In genomic region chr1:205813755-205814058, GRCh38 we compare ENCODE assay signal across 9 cellular contexts. TPM values are rescaled to one million over a fixed set of nuclear protein-coding genes. Genes with fewer than 3 reads are reported as not detected.
DNase-seq lines count a peak whose midpoint lies in the region; ATAC-seq and TF ChIP-seq lines count a peak whose summit lies in the region.
"Had no signal": no experiment of that assay in that cellular context is flagged by ENCODE, and none has a peak within 500 bp of the region (broad histone marks: within the 10 kb centered on the region; RNA-seq: fewer than 3 reads in every experiment).

No MANE protein-coding gene starts in this region.

- peaks cover 0 to 44% (median 28%) of the 10 kb centered on the region in 12 donors for H3K4me1 ChIP-seq in heart left ventricle
- peaks cover 23 to 45% of the 10 kb centered on the region in 2 donors for H3K4me1 ChIP-seq in adrenal gland (replicated peaks in 1 of 2)
- peaks cover 0 to 20% (median 14%) of the 10 kb centered on the region in 4 donors for H3K4me1 ChIP-seq in liver (ENCODE audit: control insufficient read depth in 4 of 4, insufficient read depth in 4 of 4, low read length in 3 of 4)
- peaks cover 21 to 43% of the 10 kb centered on the region in 2 donors for H3K4me1 ChIP-seq in thoracic aorta (ENCODE audit: control insufficient read depth in 1 of 2, low read depth in 2 of 2)

- no peak for TF ChIP-seq CTCF in heart left ventricle (IDR thresholded peaks at IDR 0.05)
- no peak for TF ChIP-seq CTCF in adrenal gland (IDR thresholded peaks at IDR 0.05)
- no peak for TF ChIP-seq CTCF in liver (IDR thresholded peaks at IDR 0.05; ENCODE audit: low read depth, low read length, missing input control)
- no peak for TF ChIP-seq CTCF in thoracic aorta (IDR thresholded peaks at IDR 0.05)
- no peak for TF ChIP-seq CTCF in GM10248 (IDR thresholded peaks at IDR 0.05; ENCODE audit: control extremely low read depth, extremely low read depth, low read depth, missing control alignments)

- no peak for TF ChIP-seq RAD21 in liver (IDR thresholded peaks at IDR 0.05)

- ATAC-seq in heart left ventricle, result peak in 1 of 4 donors; percentile 14
- ATAC-seq in thoracic aorta (ENCODE audit: insufficient number of reproducible peaks, low FRiP score, low read depth), result no peak
- no peak for ATAC-seq in GM18511 (IDR thresholded peaks at IDR 0.05; ENCODE audit: unreplicated experiment)
- no peak for ATAC-seq in HG02571 (IDR thresholded peaks at IDR 0.05; ENCODE audit: unreplicated experiment)

- H3K9ac ChIP-seq in liver (ENCODE audit: low read depth in 1 of 2, low read length in 2 of 2), result peak overlapping the region; percentile 15 to 29

- POLR2A ChIA-PET in GM10248 (lab: Yijun Ruan, JAX), result no interaction called here

- H3K36me3 ChIP-seq in heart left ventricle, result peaks cover 0 to 21% (median 12%) of the 10 kb centered on the region in 9 donors
- H3K36me3 ChIP-seq in adrenal gland (replicated peaks in 1 of 2), result peaks cover 0 to 9% of the 10 kb centered on the region in 2 donors
- H3K36me3 ChIP-seq in liver (ENCODE audit: control insufficient read depth in 4 of 4, insufficient read depth in 3 of 4, low read depth in 1 of 4, low read length in 3 of 4), result no peaks in the 10 kb centered on the region
- H3K36me3 ChIP-seq in thoracic aorta, result no peaks in the 10 kb centered on the region

- peak overlapping the region; percentile 63 to 95 (median 80) for H3K4me3 ChIP-seq in heart left ventricle
- peak overlapping the region; percentile 61 to 93 (median 84) for H3K4me3 ChIP-seq in adrenal gland
- peak overlapping the region; percentile 71 to 81 (median 78) for H3K4me3 ChIP-seq in liver (ENCODE audit: low read depth in 1 of 3, low read length in 3 of 3)
- peak overlapping the region; percentile 90 for H3K4me3 ChIP-seq in thoracic aorta

- peak overlapping the region; percentile 27 to 97 (median 92) for H3K27ac ChIP-seq in heart left ventricle
- H3K27ac ChIP-seq in adrenal gland, result peak overlapping the region in 4 of 5 donors; percentile 52 to 91 (median 84)
- H3K27ac ChIP-seq in liver (ENCODE audit: low read depth in 1 of 2, low read length in 2 of 2), result peak overlapping the region; percentile 74 to 79
- peak overlapping the region; percentile 84 to 93 for H3K27ac ChIP-seq in thoracic aorta

- 3 to 5% (median 4%) methylated on average over 13 to 14 of the region's 14 CpGs for WGBS in heart left ventricle, 4 donors
- WGBS in adrenal gland, 4 donors, result 4 to 7% (median 5%) methylated on average over 10 to 14 of the region's 14 CpGs
- 11% methylated on average over 14 of the region's 14 CpGs for WGBS in liver

- CTCF ChIA-PET in GM10248 (lab: Yijun Ruan, JAX), result no interaction called here

- DNase-seq in heart left ventricle, result peak in 1 of 5 donors; percentile 71
- DNase-seq in cardiac septum (ENCODE audit: low spot score), result no peak
- no peak for DNase-seq in adrenal gland
- DNase-seq in thoracic aorta (ENCODE audit: low spot score), result peak; percentile 28
- no peak for DNase-seq in GM10248 (ENCODE audit: extremely low spot score)

- H3K9me3 ChIP-seq in heart left ventricle (no peaks in the 10 kb centered on the region), adrenal gland (replicated peaks in 1 of 3) (no peaks in the 10 kb centered on the region), liver (ENCODE audit: control insufficient read depth in 4 of 4, low read length in 3 of 4) (no peaks in the 10 kb centered on the region), thoracic aorta (no peaks in the 10 kb centered on the region)

- intact Hi-C loops in heart left ventricle (cut with DNase I) (loop anchor here in 8 of 10 donors (1.0 to 5.0 kb wide), 9 partner anchors 37 to 164 kb away; partner anchors contain the start of genes NUCKS1 (in 2 of the 8), PM20D1 (in 2 of the 8) and RAB29 (in 1 of the 8)), cardiac septum (cut with DNase I) (loop anchor here (5.0 kb wide), 2 partner anchors 66 to 99 kb away; no protein-coding TSS in a partner anchor), adrenal gland (cut with DNase I) (no loop called here)

- TF ChIP-seq POLR2A in heart left ventricle (IDR thresholded peaks at IDR 0.05) (no peak), adrenal gland (IDR thresholded peaks at IDR 0.05) (no peak)

- no peaks in the 10 kb centered on the region for H3K27me3 ChIP-seq in heart left ventricle
- H3K27me3 ChIP-seq in adrenal gland, result no peaks in the 10 kb centered on the region
- H3K27me3 ChIP-seq in liver (ENCODE audit: control insufficient read depth in 4 of 4, insufficient read depth in 4 of 4, low read length in 3 of 4), result no peaks in the 10 kb centered on the region
- no peaks in the 10 kb centered on the region for H3K27me3 ChIP-seq in thoracic aorta (replicated peaks; ENCODE audit: insufficient read depth)

TF ChIP-seq in liver, 16 proteins besides CTCF, POLR2A, EP300 and RAD21 (continues in another document):
- TF ChIP-seq FOXA2 (IDR thresholded peaks at IDR 0.05) (no peak), REST (IDR thresholded peaks at IDR 0.05) (no peak), RXRA (IDR thresholded peaks at IDR 0.05) (no peak), FOXA1 (IDR thresholded peaks at IDR 0.05) (no peak), TAF1 (conservative IDR thresholded peaks at IDR 0.05) (no peak), ZBTB33 (IDR thresholded peaks at IDR 0.05) (no peak), HNF4A (conservative IDR thresholded peaks at IDR 0.05) (no peak), SP1 (IDR thresholded peaks at IDR 0.05) (no peak), GABPA (IDR thresholded peaks at IDR 0.05 in 1 of 2, conservative IDR thresholded peaks at IDR 0.05 in 1 of 2) (no peak), MAX (IDR thresholded peaks at IDR 0.05) (no peak), EGR1 (IDR thresholded peaks at IDR 0.05; ENCODE audit: low read depth in 2 of 2) (no peak), JUND (IDR thresholded peaks at IDR 0.05) (no peak), HNF4G (IDR thresholded peaks at IDR 0.05) (no peak), NR2F2 (IDR thresholded peaks at IDR 0.05) (no peak), YY1 (IDR thresholded peaks at IDR 0.05) (no peak)

RNA-seq across cellular contexts. Expression of gene SLC41A1, which starts 0.7 kb away (rescaled TPM):
- total RNA-seq in heart left ventricle, result 100 to 1,000 TPM; 247 to 442 (median 333) TPM
- polyA plus RNA-seq in heart left ventricle, result 100 to 1,000 TPM; 146 to 198 TPM
- total RNA-seq in cardiac septum, result 238 TPM
- 100 to 1,000 TPM in 1 of 8 donors, 10 to 100 TPM in 7; 21.3 to 127 (median 37.2) TPM for total RNA-seq in adrenal gland
- polyA plus RNA-seq in adrenal gland, result 100 to 1,000 TPM in 1 of 3 donors, 10 to 100 TPM in 1, 1 to 10 TPM in 1; 8.9 to 143 (median 11.1) TPM
- 1 to 10 TPM; 5.5 to 9.1 TPM for total RNA-seq in liver
- polyA plus RNA-seq in liver, result 1 to 10 TPM; 2.6 to 2.7 TPM
- 10 to 100 TPM; 26.7 to 64.1 TPM for total RNA-seq in thoracic aorta

RNA-seq across cellular contexts. Expression of gene PM20D1, which starts 36.2 kb away (rescaled TPM):
- 1 to 10 TPM in 2 of 9 donors, under 1 TPM in 6, not detected in 1; 0.45 to 1.4 (median 0.78) TPM for total RNA-seq in heart left ventricle
- under 1 TPM; 0.28 to 0.65 TPM for polyA plus RNA-seq in heart left ventricle
- total RNA-seq in cardiac septum, result 1.7 TPM
- under 1 TPM in 5 of 8 donors, not detected in 3; 0.38 to 0.64 (median 0.52) TPM for total RNA-seq in adrenal gland
- 1 to 10 TPM in 1 of 3 donors, under 1 TPM in 2; 0.07 to 1.8 (median 0.48) TPM for polyA plus RNA-seq in adrenal gland
- total RNA-seq in liver, result under 1 TPM; under 0.01 to 0.14 TPM
- polyA plus RNA-seq in liver, result under 1 TPM; 0.29 to 0.30 TPM
- total RNA-seq in thoracic aorta, result under 1 TPM in 1 of 2 donors, not detected in 1; 0.14 TPM
- total RNA-seq: glomerular endothelial cell had no signal

RNA-seq across cellular contexts. Expression of gene RAB29, which starts 38.4 kb away (rescaled TPM):
- total RNA-seq in heart left ventricle, result 10 to 100 TPM; 13.8 to 26.0 (median 16.6) TPM
- 10 to 100 TPM in 1 of 2 donors, 1 to 10 TPM in 1; 6.5 to 13.1 TPM for polyA plus RNA-seq in heart left ventricle
- total RNA-seq in cardiac septum, result 21.3 TPM
- 10 to 100 TPM; 22.6 to 52.2 (median 30.9) TPM for total RNA-seq in adrenal gland
- polyA plus RNA-seq in adrenal gland, result 10 to 100 TPM in 2 of 3 donors, 1 to 10 TPM in 1; 4.2 to 16.2 (median 15.9) TPM
- total RNA-seq in liver, result 10 to 100 TPM; 11.0 to 25.0 TPM
- polyA plus RNA-seq in liver, result 10 to 100 TPM; 14.7 to 17.3 TPM
- 10 to 100 TPM; 23.5 to 47.2 TPM for total RNA-seq in thoracic aorta

Comparison
In these comparisons a context has a peak if more than half of its experiments do, and no peak if none do; other contexts are left out.
1. intact Hi-C loops: an anchor here in heart left ventricle (1.0 to 5.0 kb wide) and cardiac septum (5.0 kb wide); none called in adrenal gland.